31 cellular contexts compared by ENCODE assay signal in the genomic region with DNA sequence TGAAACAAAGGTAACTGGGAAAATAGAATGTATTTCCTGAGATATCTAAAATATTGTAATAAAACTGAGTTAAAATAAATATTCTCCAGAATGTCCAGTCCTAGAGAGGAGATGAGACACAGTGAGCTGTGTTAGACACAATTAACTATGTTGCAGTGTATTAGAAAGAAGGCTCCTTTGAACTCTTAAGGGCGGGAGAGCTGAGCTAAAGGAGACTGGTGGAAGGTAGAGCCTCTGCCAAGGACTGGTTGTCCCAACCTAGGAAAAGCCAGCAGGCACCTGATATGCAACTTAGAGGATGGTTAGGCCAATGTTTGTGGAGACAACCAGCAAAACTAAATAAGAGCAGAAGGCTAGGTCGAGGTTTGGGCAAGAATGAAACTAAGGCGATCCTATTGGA. TPM values are rescaled to one million over a fixed set of nuclear protein-coding genes. Genes with fewer than 3 reads are reported as not detected.
"Had no signal": no experiment of that assay in that cellular context is flagged by ENCODE, and none has a peak within 500 bp of the region (broad histone marks: within the 10 kb centered on the region; RNA-seq: fewer than 3 reads in every experiment).

No MANE protein-coding gene starts in this region.

- H3K4me3 ChIP-seq: esophagus squamous epithelium, lung, neural progenitor cell had no signal

- H3K4me1 Mint-ChIP-seq: natural killer cell; neural progenitor cell; stimulated activated effector memory CD8-positive, alpha-beta T cell treated with anti-CD3 and anti-CD28 coated beads, Interleukin-12 subunit alpha, Interleukin-12 subunit beta, amount 100 ng/mL, for 72 hours; T-helper 17 cell had no signal

- H3K4me1 ChIP-seq: esophagus squamous epithelium, neural progenitor cell had no signal

- H3K27ac ChIP-seq: epithelial cell of prostate, esophagus squamous epithelium, neural progenitor cell had no signal

- DNase-seq: activated CD4-positive, alpha-beta T cell treated with anti-CD3 and anti-CD28 coated beads, Interleukin-2, amount 50 U/mL, for 1 hour; activated CD4-positive, CD25-positive, alpha-beta regulatory T cell treated with anti-CD3 and anti-CD28 coated beads, Interleukin-2, amount 50 U/mL, for 72 hours; activated CD8-positive, alpha-beta T cell treated with anti-CD3 and anti-CD28 coated beads for 36 hours; activated T-cell treated with anti-CD3 and anti-CD28 coated beads, Interleukin-2, amount 50 U/mL, for 48 hours; dermis blood vessel endothelial cell; effector CD4-positive, alpha-beta T cell; esophagus squamous epithelium; foreskin melanocyte; glutamatergic neuron; hippocampal formation; kidney; left colon; mesendoderm; natural killer cell; occipital lobe; small intestine; stimulated activated CD4-positive, alpha-beta T cell treated with anti-CD3 and anti-CD28 coated beads, Interleukin-4, amount 100 ng/mL, for 24 hours; substantia nigra; T-helper 17 cell; T1000 had no signal

- H3K9me3 Mint-ChIP-seq: activated CD8-positive, alpha-beta T cell treated with anti-CD3 and anti-CD28 coated beads for 36 hours; activated naive CD4-positive, alpha-beta T cell treated with anti-CD3 and anti-CD28 coated beads, Interleukin-2, amount 50 U/mL, for 72 hours; activated T-helper 2 cell treated with anti-CD3 and anti-CD28 coated beads, Interferon-gamma antibody, Interleukin-2, Interleukin-4, amounts not matched to agents 10 μg/mL and 5 μg/mL and 100 μg/mL, durations not matched to agents 14 hours and 24 hours and 36 hours; natural killer cell; neural progenitor cell; stimulated activated effector memory CD8-positive, alpha-beta T cell treated with anti-CD3 and anti-CD28 coated beads, Interleukin-12 subunit alpha, Interleukin-12 subunit beta, amount 100 ng/mL, for 72 hours; stimulated activated naive CD8-positive, alpha-beta T cell treated with anti-CD3 and anti-CD28 coated beads, Interleukin-15, Interleukin-2, amounts not matched to agents 100 ng/mL and 50 ng/mL, for 24 hours; type B pancreatic cell had no signal

- H3K4me3 Mint-ChIP-seq: activated CD8-positive, alpha-beta T cell treated with anti-CD3 and anti-CD28 coated beads for 36 hours; natural killer cell; neural progenitor cell; stimulated activated effector memory CD8-positive, alpha-beta T cell treated with anti-CD3 and anti-CD28 coated beads, Interleukin-12 subunit alpha, Interleukin-12 subunit beta, amount 100 ng/mL, for 72 hours; stimulated activated naive CD8-positive, alpha-beta T cell treated with anti-CD3 and anti-CD28 coated beads, Interleukin-15, Interleukin-2, amounts not matched to agents 100 ng/mL and 50 ng/mL, for 24 hours; T-helper 17 cell; type B pancreatic cell had no signal

- H3K36me3 Mint-ChIP-seq: activated naive CD4-positive, alpha-beta T cell treated with anti-CD3 and anti-CD28 coated beads, Interleukin-2, amount 50 U/mL, for 72 hours; natural killer cell; neural progenitor cell; stimulated activated effector memory CD8-positive, alpha-beta T cell treated with anti-CD3 and anti-CD28 coated beads, Interleukin-12 subunit alpha, Interleukin-12 subunit beta, amount 100 ng/mL, for 72 hours; type B pancreatic cell had no signal

- H3K36me3 ChIP-seq: esophagus squamous epithelium, neural progenitor cell had no signal

- H3K27me3 ChIP-seq: esophagus squamous epithelium, neural progenitor cell had no signal

- ATAC-seq: activated CD8-positive, alpha-beta T cell treated with anti-CD3 and anti-CD28 coated beads for 36 hours; activated naive CD4-positive, alpha-beta T cell treated with anti-CD3 and anti-CD28 coated beads, Interleukin-2, amount 50 U/mL, for 72 hours; left colon; natural killer cell; sciatic nerve; stimulated activated effector memory CD8-positive, alpha-beta T cell treated with anti-CD3 and anti-CD28 coated beads, Interleukin-12 subunit alpha, Interleukin-12 subunit beta, amount 100 ng/mL, for 72 hours; T-helper 17 cell had no signal

- H3K27me3 Mint-ChIP-seq: activated CD8-positive, alpha-beta T cell treated with anti-CD3 and anti-CD28 coated beads for 36 hours; stimulated activated naive CD8-positive, alpha-beta T cell treated with anti-CD3 and anti-CD28 coated beads, Interleukin-15, Interleukin-2, amounts not matched to agents 100 ng/mL and 50 ng/mL, for 24 hours; T-helper 17 cell; type B pancreatic cell had no signal

- H3K9me3 ChIP-seq: esophagus squamous epithelium had no signal

- H3K27ac Mint-ChIP-seq: activated CD8-positive, alpha-beta T cell treated with anti-CD3 and anti-CD28 coated beads for 36 hours; activated naive CD4-positive, alpha-beta T cell treated with anti-CD3 and anti-CD28 coated beads, Interleukin-2, amount 50 U/mL, for 72 hours; activated T-helper 2 cell treated with anti-CD3 and anti-CD28 coated beads, Interferon-gamma antibody, Interleukin-2, Interleukin-4, amounts not matched to agents 10 μg/mL and 5 μg/mL and 100 μg/mL, durations not matched to agents 14 hours and 24 hours and 36 hours; natural killer cell; neural progenitor cell; stimulated activated effector memory CD8-positive, alpha-beta T cell treated with anti-CD3 and anti-CD28 coated beads, Interleukin-12 subunit alpha, Interleukin-12 subunit beta, amount 100 ng/mL, for 72 hours; stimulated activated naive CD8-positive, alpha-beta T cell treated with anti-CD3 and anti-CD28 coated beads, Interleukin-15, Interleukin-2, amounts not matched to agents 100 ng/mL and 50 ng/mL, for 24 hours; T-helper 17 cell; type B pancreatic cell had no signal

RNA-seq across cellular contexts. Expression of a gene that starts 4.3 kb away (rescaled TPM):
- total RNA-seq: activated CD8-positive, alpha-beta T cell treated with anti-CD3 and anti-CD28 coated beads for 36 hours; activated naive CD4-positive, alpha-beta T cell treated with anti-CD3 and anti-CD28 coated beads, Interleukin-2, amount 50 U/mL, for 72 hours; activated T-helper 2 cell treated with anti-CD3 and anti-CD28 coated beads, Interferon-gamma antibody, Interleukin-2, Interleukin-4, amounts not matched to agents 10 μg/mL and 5 μg/mL and 100 μg/mL, durations not matched to agents 14 hours and 24 hours and 36 hours; bronchial epithelial cell; dermis blood vessel endothelial cell; esophagus squamous epithelium; mononuclear cell; occipital lobe; sciatic nerve; T-helper 17 cell had no signal

RNA-seq across cellular contexts. Expression of a gene that starts 41.2 kb away (rescaled TPM):
- total RNA-seq: bronchial epithelial cell, natural killer cell, T-helper 17 cell had no signal
